In the genomic region with DNA sequence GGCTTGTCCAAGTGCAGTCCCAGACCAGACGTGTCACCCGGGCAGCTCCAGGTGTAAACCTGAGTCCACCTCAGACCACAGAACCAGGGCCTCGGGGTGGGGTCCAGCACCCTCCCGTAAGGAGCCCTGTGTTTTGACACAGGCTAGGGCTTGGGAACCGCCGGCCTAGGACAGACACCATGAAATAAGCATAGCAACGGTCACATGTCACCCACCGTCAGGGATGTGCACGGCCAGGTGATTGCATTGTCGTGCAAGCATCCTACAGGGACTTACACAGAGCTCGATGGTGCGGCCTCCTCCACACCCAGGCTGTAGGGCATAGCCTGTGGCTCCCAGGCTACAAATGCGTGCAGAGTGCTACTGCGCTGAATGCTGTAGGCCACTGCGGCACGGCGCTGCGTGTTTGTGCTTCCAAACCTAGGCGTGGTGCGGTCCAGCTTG, we compare ENCODE assay signal across 1 cellular context.
TF ChIP-seq lines count a peak whose summit lies in the region.

No MANE protein-coding gene starts in this region.

TF ChIP-seq in K562, 482 proteins besides CTCF, POLR2A, EP300 and RAD21:
- TF ChIP-seq HOXB6 (CRISPR knock-in tag; IDR thresholded peaks at IDR 0.05; ENCODE audit: borderline replicate concordance) (no peak), POLR2G (IDR thresholded peaks at IDR 0.05; ENCODE audit: low read depth, low read length) (0 out of 2 replicates have a peak, but pooled peaks have one; percentile 21)
TF ChIP-seq in K562: peak in this region for 1.
